20 cellular contexts compared by ENCODE assay signal in the genomic region with DNA sequence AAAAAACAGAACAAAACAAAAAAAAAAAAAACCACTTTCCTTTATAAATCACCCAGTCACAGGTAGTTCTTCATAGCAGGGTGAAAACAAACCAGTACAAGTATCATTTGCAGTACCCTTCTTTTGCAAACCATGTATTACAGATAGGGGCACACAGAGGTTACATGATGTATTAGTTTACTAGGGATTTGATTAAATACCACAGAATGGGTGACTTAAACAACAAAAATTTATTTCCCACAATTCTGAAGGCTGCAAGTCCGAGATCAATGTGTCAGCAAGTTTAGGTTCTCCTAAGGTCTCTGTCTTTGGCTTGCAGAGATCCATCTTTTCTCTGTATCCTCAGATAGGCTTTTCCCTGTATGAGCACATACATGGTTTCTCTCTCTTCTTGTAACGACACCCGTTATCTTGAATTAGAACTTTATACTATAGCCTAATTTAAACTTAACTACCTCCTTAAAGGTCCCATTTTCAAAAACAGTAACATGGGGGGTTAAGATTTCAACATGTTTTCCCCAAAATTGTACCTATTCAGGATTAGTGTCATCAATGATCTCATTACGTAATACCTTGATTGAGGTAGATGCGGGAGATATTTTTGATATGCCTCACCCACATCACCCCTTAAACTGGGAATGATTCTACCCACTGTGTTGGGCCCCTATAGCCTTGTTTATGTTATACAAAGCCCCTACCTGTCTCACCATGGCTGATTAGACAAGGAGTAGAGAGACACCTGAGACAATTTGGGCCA. TPM values are rescaled to one million over a fixed set of nuclear protein-coding genes. Genes with fewer than 3 reads are reported as not detected.
"Had no signal": no experiment of that assay in that cellular context is flagged by ENCODE, and none has a peak within 500 bp of the region (broad histone marks: within the 10 kb centered on the region; RNA-seq: fewer than 3 reads in every experiment).

No MANE protein-coding gene starts in this region.

- H3K4me3 Mint-ChIP-seq: natural killer cell treated with Interleukin-12 subunit alpha and Interleukin-12 subunit beta and Interleukin-15 and Interleukin-18, amount 100 ng/mL, for 72 hours; neural progenitor cell had no signal

- H3K9me3 Mint-ChIP-seq: natural killer cell treated with Interleukin-12 subunit alpha and Interleukin-12 subunit beta and Interleukin-15 and Interleukin-18, amount 100 ng/mL, for 72 hours; neural progenitor cell had no signal

- H3K27ac Mint-ChIP-seq: natural killer cell treated with Interleukin-12 subunit alpha and Interleukin-12 subunit beta and Interleukin-15 and Interleukin-18, amount 100 ng/mL, for 72 hours; neural progenitor cell had no signal

- H3K36me3 Mint-ChIP-seq: natural killer cell treated with Interleukin-12 subunit alpha and Interleukin-12 subunit beta and Interleukin-15 and Interleukin-18, amount 100 ng/mL, for 72 hours; neural progenitor cell had no signal

- H3K27me3 ChIP-seq: neural progenitor cell, sigmoid colon had no signal

- H3K27ac ChIP-seq: dorsolateral prefrontal cortex, left ventricle myocardium inferior, neural progenitor cell, pancreas, psoas muscle, sigmoid colon had no signal

- DNase-seq: cortex of kidney; dorsolateral prefrontal cortex; effector CD8-positive, alpha-beta T cell; kidney; left cardiac atrium; left ventricle myocardium inferior; mesenchymal stem cell; midbrain; occipital lobe; pancreas; psoas muscle; retina; sigmoid colon; small intestine; stimulated activated CD4-positive, alpha-beta T cell treated with anti-CD3 and anti-CD28 coated beads, Interleukin-12 subunit alpha, Interleukin-12 subunit beta, amount 100 ng/mL, for 4 hours; stimulated activated naive CD4-positive, alpha-beta T cell treated with Interleukin-2 at 50 U/mL for 16 hours; trophoblast cell had no signal

- ATAC-seq: esophagus mucosa; left cardiac atrium; natural killer cell treated with Interleukin-12 subunit alpha and Interleukin-12 subunit beta and Interleukin-15 and Interleukin-18, amount 100 ng/mL, for 72 hours; pancreas; psoas muscle had no signal

RNA-seq across cellular contexts. Expression of gene TSHR, which starts 10.4 kb away (rescaled TPM):
- total RNA-seq: esophagus mucosa; left cardiac atrium; left ventricle myocardium inferior; natural killer cell treated with Interleukin-12 subunit alpha and Interleukin-12 subunit beta and Interleukin-15 and Interleukin-18, amount 100 ng/mL, for 72 hours; sigmoid colon had no signal
